In the genomic region with DNA sequence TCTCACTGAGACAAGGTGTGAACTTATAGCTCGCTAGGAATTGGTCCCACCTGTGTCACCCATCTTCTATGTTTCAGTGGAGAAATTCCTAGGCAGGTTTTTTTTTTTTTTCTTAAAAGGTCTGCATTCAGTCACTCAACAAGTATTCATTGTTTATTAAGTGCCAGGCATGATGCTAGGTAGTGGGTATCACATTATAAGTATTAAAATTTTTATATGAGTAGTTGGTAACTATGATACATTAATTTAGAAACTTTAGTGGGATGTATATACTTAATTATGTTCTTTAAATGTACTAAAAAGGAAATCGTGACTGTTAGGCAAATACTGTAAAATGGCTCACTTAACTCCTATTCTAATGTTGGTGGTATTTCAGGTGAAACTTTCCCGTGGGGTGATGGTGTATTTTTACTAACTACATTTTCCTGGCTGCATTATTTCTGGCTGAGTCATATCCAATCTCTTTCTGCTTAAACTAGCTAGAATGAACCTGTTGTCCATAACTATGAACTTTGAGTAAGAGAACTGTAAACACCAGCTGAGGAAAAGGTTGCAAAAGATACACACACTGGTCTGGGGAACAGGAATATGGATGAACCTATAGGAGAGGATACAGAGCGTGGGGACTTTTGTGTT, we compare ENCODE assay signal across 28 cellular contexts. TPM values are rescaled to one million over a fixed set of nuclear protein-coding genes. Genes with fewer than 3 reads are reported as not detected.
DNase-seq lines count a peak whose midpoint lies in the region; ATAC-seq and TF ChIP-seq lines count a peak whose summit lies in the region.
"Had no signal": no experiment of that assay in that cellular context is flagged by ENCODE, and none has a peak within 500 bp of the region (broad histone marks: within the 10 kb centered on the region; RNA-seq: fewer than 3 reads in every experiment).

No MANE protein-coding gene starts in this region.

- H4K20me1 ChIP-seq in PC-3 (ENCODE audit: low read length): no peaks in the 10 kb centered on the region

- H3K27me3 ChIP-seq in PC-3 (ENCODE audit: low read length) (no peaks in the 10 kb centered on the region), esophagus squamous epithelium (no peaks in the 10 kb centered on the region)
- H3K27me3 ChIP-seq: cardiac muscle cell, thyroid gland had no signal

- peaks cover 4% of the 10 kb centered on the region for H3F3A ChIP-seq in PC-3 (ENCODE audit: low read length, unreplicated experiment)

- whole genome bisulfite sequencing in esophagus squamous epithelium, 2 donors: 63 to 64% methylated on average over 4 of the region's 4 CpGs

- H3K4me2 ChIP-seq in PC-3 (ENCODE audit: low read length): peak overlapping the region; percentile 53
- H3K4me2 ChIP-seq: GM23338, KMS-11 had no signal

- no peaks in the 10 kb centered on the region for H3K9me3 Mint-ChIP-seq in activated CD8-positive, alpha-beta memory T cell treated with anti-CD3 and anti-CD28 coated beads, Interleukin-2, amount 10 ng/mL, durations not matched to agents 7 days and 5 days (ENCODE audit: low read depth)
- H3K9me3 Mint-ChIP-seq: stimulated activated naive CD8-positive, alpha-beta T cell treated with anti-CD3 and anti-CD28 coated beads, Interleukin-15, Interleukin-2, amounts not matched to agents 100 ng/mL and 50 ng/mL, for 24 hours; T-helper 1 cell treated with Interleukin-12 subunit alpha and Interleukin-12 subunit beta and Interleukin-4 antibody, amounts not matched to agents 30 μg/mL and 1 μg/mL, for 36 hours had no signal

- peak; percentile 87 for ATAC-seq in PC-3
- no peak for ATAC-seq in activated CD8-positive, alpha-beta memory T cell treated with anti-CD3 and anti-CD28 coated beads, Interleukin-2, amount 10 ng/mL, durations not matched to agents 7 days and 5 days
- no peak for ATAC-seq in GM21529 (IDR thresholded peaks at IDR 0.05; ENCODE audit: unreplicated experiment)
- ATAC-seq: GM23338, right cardiac atrium had no signal

- no peaks in the 10 kb centered on the region for H3K9me2 ChIP-seq in PC-3 (replicated peaks; ENCODE audit: low read length)

- H3K4me1 ChIP-seq in PC-3 (ENCODE audit: insufficient read depth, low read length): peaks cover 22% of the 10 kb centered on the region
- H3K4me1 ChIP-seq in esophagus squamous epithelium: no peaks in the 10 kb centered on the region
- H3K4me1 ChIP-seq: thyroid gland had no signal

- TF ChIP-seq CTCF in PC-3 (conservative IDR thresholded peaks at IDR 0.05; ENCODE audit: low read depth, low read length) (no peak), esophagus squamous epithelium (IDR thresholded peaks at IDR 0.05) (no peak)

- H3K9me3 ChIP-seq in PC-3 (ENCODE audit: low read length) (no peaks in the 10 kb centered on the region), esophagus squamous epithelium (no peaks in the 10 kb centered on the region)
- H3K9me3 ChIP-seq: thyroid gland had no signal

- H3K36me3 Mint-ChIP-seq in activated CD8-positive, alpha-beta memory T cell treated with anti-CD3 and anti-CD28 coated beads, Interleukin-2, amount 10 ng/mL, durations not matched to agents 7 days and 5 days: no peaks in the 10 kb centered on the region

- peak overlapping the region; percentile 15; the same call in 1 of the 2 replicates for H2AFZ ChIP-seq in PC-3 (ENCODE audit: low read length)
- H2AFZ ChIP-seq: parathyroid adenoma had no signal

- no TSS peak for BruUV-seq in PC-3 (replicated peaks; lab: Mats Ljungman, UMichigan)

- H3K79me2 ChIP-seq in PC-3 (ENCODE audit: low read length): no peaks in the 10 kb centered on the region
- H3K79me2 ChIP-seq: parathyroid adenoma had no signal

- H3K4me3 ChIP-seq in PC-3 (ENCODE audit: low read length): no peak overlapping the region
- no peak overlapping the region for H3K4me3 ChIP-seq in esophagus squamous epithelium
- H3K4me3 ChIP-seq: cardiac muscle cell, GM23338, lung, thyroid gland had no signal

- no peak overlapping the region for H3K27ac Mint-ChIP-seq in activated CD8-positive, alpha-beta memory T cell treated with anti-CD3 and anti-CD28 coated beads, Interleukin-2, amount 10 ng/mL, durations not matched to agents 7 days and 5 days
- H3K27ac Mint-ChIP-seq: GM23338; stimulated activated naive CD8-positive, alpha-beta T cell treated with anti-CD3 and anti-CD28 coated beads, Interleukin-15, Interleukin-2, amounts not matched to agents 100 ng/mL and 50 ng/mL, for 24 hours; T-helper 1 cell treated with Interleukin-12 subunit alpha and Interleukin-12 subunit beta and Interleukin-4 antibody, amounts not matched to agents 30 μg/mL and 1 μg/mL, for 36 hours had no signal

- H3K27ac ChIP-seq in PC-3 (ENCODE audit: low read length): peak overlapping the region; percentile 86
- no peak overlapping the region for H3K27ac ChIP-seq in esophagus squamous epithelium
- H3K27ac ChIP-seq: cardiac muscle cell, KMS-11, parathyroid adenoma, thyroid gland had no signal

- intact Hi-C loops in PC-3 (cut with micrococcal nuclease) (loop anchor here (1.0 kb wide), 1 partner anchor 46 kb away; no protein-coding TSS in a partner anchor), esophagus squamous epithelium (cut with DNase I) (no loop called here)

- H3K36me3 ChIP-seq in PC-3 (ENCODE audit: low read depth, low read length): no peaks in the 10 kb centered on the region
- no peaks in the 10 kb centered on the region for H3K36me3 ChIP-seq in esophagus squamous epithelium
- H3K36me3 ChIP-seq: cardiac muscle cell, thyroid gland had no signal

- DNase-seq in ELR (ENCODE audit: low read depth) (peak; percentile 18), PC-3 (peak; percentile 81), dermis blood vessel endothelial cell (peak; percentile 28), kidney tubule cell (ENCODE audit: low spot score) (peak; percentile 74), esophagus squamous epithelium (lab: John Stamatoyannopoulos, UW) (no peak), SKM-1 (lab: John Stamatoyannopoulos, UW; ENCODE audit: unreplicated experiment) (no peak)
- no peak for DNase-seq in activated CD8-positive, alpha-beta memory T cell treated with anti-CD3 and anti-CD28 coated beads, Interleukin-2, amount 10 ng/mL, durations not matched to agents 7 days and 5 days
- DNase-seq: activated CD4-positive, alpha-beta T cell treated with anti-CD3 and anti-CD28 coated beads for 4 hours; activated naive CD4-positive, alpha-beta T cell treated with Interleukin-2 at 50 U/mL for 16 hours; activated T-cell treated with anti-CD3 and anti-CD28 coated beads, Interleukin-2, amount 50 U/mL, for 48 hours; amygdala; C1 segment of cervical spinal cord; foreskin fibroblast; hypothalamus; MV-4-11; NCI-H2171; NCI-H524; right cardiac atrium; thyroid gland had no signal

- H3K4me3 Mint-ChIP-seq in activated CD8-positive, alpha-beta memory T cell treated with anti-CD3 and anti-CD28 coated beads, Interleukin-2, amount 10 ng/mL, durations not matched to agents 7 days and 5 days: no peak overlapping the region
- H3K4me3 Mint-ChIP-seq: GM23338; neural crest cell; stimulated activated naive CD8-positive, alpha-beta T cell treated with anti-CD3 and anti-CD28 coated beads, Interleukin-15, Interleukin-2, amounts not matched to agents 100 ng/mL and 50 ng/mL, for 24 hours; T-helper 1 cell treated with Interleukin-12 subunit alpha and Interleukin-12 subunit beta and Interleukin-4 antibody, amounts not matched to agents 30 μg/mL and 1 μg/mL, for 36 hours had no signal

- peak overlapping the region; percentile 48 for H3K9ac ChIP-seq in PC-3 (ENCODE audit: low read length)
- H3K9ac ChIP-seq: KMS-11, parathyroid adenoma had no signal

- no peak for TF ChIP-seq POLR2A in esophagus squamous epithelium (IDR thresholded peaks at IDR 0.05)

- CTCF ChIA-PET in PC-3 (lab: Charles Lee): interaction anchor here (0.9 to 1.0 kb wide), 2 partner anchors 10 to 55 kb away, joined by 3 to 7 read pairs; no protein-coding TSS in a partner anchor
- CTCF ChIA-PET in activated CD8-positive, alpha-beta memory T cell treated with anti-CD3 and anti-CD28 coated beads, Interleukin-2, amount 10 ng/mL, durations not matched to agents 7 days and 5 days (lab: Charles Lee): interaction anchor here (0.6 to 1.3 kb wide), 3 partner anchors 9 to 330 kb away, joined by 3 read pairs; no protein-coding TSS in a partner anchor

- no peaks in the 10 kb centered on the region for H3K27me3 Mint-ChIP-seq in activated CD8-positive, alpha-beta memory T cell treated with anti-CD3 and anti-CD28 coated beads, Interleukin-2, amount 10 ng/mL, durations not matched to agents 7 days and 5 days
- H3K27me3 Mint-ChIP-seq: stimulated activated naive CD8-positive, alpha-beta T cell treated with anti-CD3 and anti-CD28 coated beads, Interleukin-15, Interleukin-2, amounts not matched to agents 100 ng/mL and 50 ng/mL, for 24 hours had no signal

- POLR2A ChIA-PET in PC-3 (lab: Charles Lee; ENCODE audit: unreplicated experiment): interaction anchor here (0.5 to 0.6 kb wide), 2 partner anchors 112 to 279 kb away, joined by 3 read pairs; no protein-coding TSS in a partner anchor

- H3K4me1 Mint-ChIP-seq in activated CD8-positive, alpha-beta memory T cell treated with anti-CD3 and anti-CD28 coated beads, Interleukin-2, amount 10 ng/mL, durations not matched to agents 7 days and 5 days: no peaks in the 10 kb centered on the region
- H3K4me1 Mint-ChIP-seq: GM23338, neural crest cell had no signal

RNA-seq across cellular contexts. Expression of a gene that starts 49.3 kb away (rescaled TPM):
- total RNA-seq in PC-3 (2014; rRNA removed) (29.5 and 44.7 TPM in 2 replicates), dermis blood vessel endothelial cell (26.7 and 37.2 TPM in 2 replicates), esophagus squamous epithelium (10 to 100 TPM; 21.6 to 37.6 (median 28.9) TPM)
- total RNA-seq in activated CD8-positive, alpha-beta memory T cell treated with anti-CD3 and anti-CD28 coated beads, Interleukin-2, amount 10 ng/mL, durations not matched to agents 7 days and 5 days: 10 to 100 TPM; 44.9 to 47.7 TPM

Comparison
In these comparisons a context has a peak if more than half of its experiments do, and no peak if none do; other contexts are left out.
1. DNase-seq: peak in ELR (single experiment), PC-3 (single experiment), dermis blood vessel endothelial cell (single experiment) and kidney tubule cell (single experiment); none in activated CD8-positive, alpha-beta memory T cell treated with anti-CD3 and anti-CD28 coated beads, Interleukin-2, amount 10 ng/mL, durations not matched to agents 7 days and 5 days (single experiment), esophagus squamous epithelium (single experiment) and SKM-1 (single experiment).